ENCODE assay signal across 1 cellular context in genomic region chr15:71139264-71139663, GRCh38.
TF ChIP-seq lines count a peak whose summit lies in the region.

No MANE protein-coding gene starts in this region.

TF ChIP-seq in GM23338, 12 proteins besides CTCF, POLR2A, EP300 and RAD21 (continued from another document):
- no peak for TF ChIP-seq REST (IDR thresholded peaks at IDR 0.05; ENCODE audit: unreplicated experiment)
- TF ChIP-seq ZNF114 (CRISPR knock-in tag; IDR thresholded peaks at IDR 0.05): no peak
- no peak for TF ChIP-seq ZNF462 (CRISPR knock-in tag; IDR thresholded peaks at IDR 0.05)
- TF ChIP-seq EZH2 (IDR thresholded peaks at IDR 0.05; ENCODE audit: low read depth, unreplicated experiment): no peak
- no peak for TF ChIP-seq EZH2phosphoT487 (IDR thresholded peaks at IDR 0.05; ENCODE audit: unreplicated experiment)
- TF ChIP-seq POLR2AphosphoS5 (IDR thresholded peaks at IDR 0.05; ENCODE audit: low read depth): no peak
